1 cellular context compared by ENCODE assay signal in the genomic region with DNA sequence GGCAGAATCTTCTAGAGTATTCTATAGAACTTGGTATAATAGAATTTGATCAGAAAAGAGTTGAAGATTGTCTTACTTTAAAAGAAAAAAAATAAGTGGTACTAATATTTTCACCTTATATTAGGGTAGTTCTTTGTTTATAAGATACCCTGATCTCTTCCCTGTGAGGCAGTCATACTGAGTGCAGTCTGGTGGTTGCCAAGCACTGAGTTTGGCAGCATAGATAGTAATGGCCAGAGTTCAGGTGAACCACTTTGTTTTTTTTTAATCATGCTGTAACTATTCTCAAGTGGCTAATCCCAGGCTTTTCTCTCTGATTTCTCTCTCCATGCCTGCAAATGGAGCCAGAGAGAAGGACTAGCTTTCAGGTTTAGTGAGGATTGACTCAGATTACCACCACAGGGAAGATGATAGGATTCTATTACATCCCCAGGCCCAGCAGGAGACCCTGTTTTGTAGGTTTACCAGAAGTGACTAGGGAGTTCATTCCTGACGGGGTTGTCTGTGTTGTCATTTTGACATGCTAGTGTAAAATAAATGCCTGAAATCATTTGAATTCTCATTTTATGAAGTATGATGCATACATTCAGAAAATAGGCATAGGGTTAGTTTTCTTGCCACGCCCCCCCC.
TF ChIP-seq lines count a peak whose summit lies in the region.

No MANE protein-coding gene starts in this region.

TF ChIP-seq in WTC11, 78 proteins besides CTCF, POLR2A, EP300 and RAD21:
- TF ChIP-seq, protein P1, sequence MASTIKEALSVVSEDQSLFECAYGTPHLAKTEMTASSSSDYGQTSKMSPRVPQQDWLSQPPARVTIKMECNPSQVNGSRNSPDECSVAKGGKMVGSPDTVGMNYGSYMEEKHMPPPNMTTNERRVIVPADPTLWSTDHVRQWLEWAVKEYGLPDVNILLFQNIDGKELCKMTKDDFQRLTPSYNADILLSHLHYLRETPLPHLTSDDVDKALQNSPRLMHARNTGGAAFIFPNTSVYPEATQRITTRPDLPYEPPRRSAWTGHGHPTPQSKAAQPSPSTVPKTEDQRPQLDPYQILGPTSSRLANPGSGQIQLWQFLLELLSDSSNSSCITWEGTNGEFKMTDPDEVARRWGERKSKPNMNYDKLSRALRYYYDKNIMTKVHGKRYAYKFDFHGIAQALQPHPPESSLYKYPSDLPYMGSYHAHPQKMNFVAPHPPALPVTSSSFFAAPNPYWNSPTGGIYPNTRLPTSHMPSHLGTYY (CRISPR knock-in tag; IDR thresholded peaks at IDR 0.05): no peak
- TF ChIP-seq NR3C1 (CRISPR knock-in tag; conservative IDR thresholded peaks at IDR 0.05; ENCODE audit: low read depth) (no peak), GABPB1 (CRISPR knock-in tag; IDR thresholded peaks at IDR 0.05) (no peak), ZNF219 (CRISPR knock-in tag; IDR thresholded peaks at IDR 0.05; ENCODE audit: borderline replicate concordance) (no peak), SP1 (CRISPR knock-in tag; conservative IDR thresholded peaks at IDR 0.05) (no peak), OVOL2 (CRISPR knock-in tag; IDR thresholded peaks at IDR 0.05; ENCODE audit: borderline replicate concordance) (no peak), ZNF121 (CRISPR knock-in tag; IDR thresholded peaks at IDR 0.05) (no peak), FOXP1 (CRISPR knock-in tag; IDR thresholded peaks at IDR 0.05; ENCODE audit: borderline replicate concordance) (no peak)
- TF ChIP-seq, protein P2, sequence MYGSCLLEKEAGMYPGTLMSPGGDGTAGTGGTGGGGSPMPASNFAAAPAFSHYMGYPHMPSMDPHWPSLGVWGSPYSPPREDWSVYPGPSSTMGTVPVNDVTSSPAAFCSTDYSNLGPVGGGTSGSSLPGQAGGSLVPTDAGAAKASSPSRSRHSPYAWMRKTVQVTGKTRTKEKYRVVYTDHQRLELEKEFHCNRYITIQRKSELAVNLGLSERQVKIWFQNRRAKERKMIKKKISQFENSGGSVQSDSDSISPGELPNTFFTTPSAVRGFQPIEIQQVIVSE (CRISPR knock-in tag; IDR thresholded peaks at IDR 0.05; ENCODE audit: borderline replicate concordance): no peak
